Comparison of ENCODE assay signal across 1 cellular context in the genomic region with DNA sequence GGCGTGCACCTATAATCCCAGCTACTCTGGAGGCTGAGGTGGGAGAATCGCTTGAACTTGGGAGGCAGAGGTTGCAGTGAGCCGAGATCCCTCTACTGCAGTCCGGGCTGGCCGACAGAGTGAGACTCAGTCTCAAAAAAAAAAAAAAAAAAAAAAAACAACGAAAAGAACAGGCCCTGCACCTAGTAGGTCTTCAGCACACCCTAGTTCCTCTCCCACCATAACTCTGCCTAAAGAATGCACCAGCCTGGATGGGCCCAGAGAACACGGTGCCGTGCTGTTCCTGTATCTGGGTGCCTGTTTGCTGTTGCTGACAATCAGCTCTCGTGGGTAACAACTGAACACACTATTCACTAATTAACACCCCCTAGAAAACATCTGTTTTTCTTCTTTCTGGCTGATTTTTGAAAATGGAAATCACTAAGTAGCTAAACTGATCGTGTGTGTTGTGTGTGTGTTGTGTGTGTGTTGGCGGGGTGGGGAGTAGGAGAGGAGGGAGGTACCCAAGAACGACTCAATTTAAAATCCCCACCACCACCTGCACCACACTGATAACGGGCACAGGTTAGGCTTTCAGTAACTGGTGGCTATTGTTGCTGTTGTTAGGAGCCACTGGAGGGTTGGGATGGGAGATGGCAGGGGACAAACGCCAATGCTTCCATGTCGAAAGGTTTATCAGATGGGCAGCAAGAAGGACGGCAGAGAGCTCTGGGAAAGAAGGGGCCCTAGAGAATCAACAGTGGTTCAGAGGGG.
TF ChIP-seq lines count a peak whose summit lies in the region.

No MANE protein-coding gene starts in this region.

TF ChIP-seq in GM23338, 12 proteins besides CTCF, POLR2A, EP300 and RAD21 (continued from another document):
- TF ChIP-seq, protein P1, sequence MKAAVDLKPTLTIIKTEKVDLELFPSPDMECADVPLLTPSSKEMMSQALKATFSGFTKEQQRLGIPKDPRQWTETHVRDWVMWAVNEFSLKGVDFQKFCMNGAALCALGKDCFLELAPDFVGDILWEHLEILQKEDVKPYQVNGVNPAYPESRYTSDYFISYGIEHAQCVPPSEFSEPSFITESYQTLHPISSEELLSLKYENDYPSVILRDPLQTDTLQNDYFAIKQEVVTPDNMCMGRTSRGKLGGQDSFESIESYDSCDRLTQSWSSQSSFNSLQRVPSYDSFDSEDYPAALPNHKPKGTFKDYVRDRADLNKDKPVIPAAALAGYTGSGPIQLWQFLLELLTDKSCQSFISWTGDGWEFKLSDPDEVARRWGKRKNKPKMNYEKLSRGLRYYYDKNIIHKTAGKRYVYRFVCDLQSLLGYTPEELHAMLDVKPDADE (IDR thresholded peaks at IDR 0.05) = no peak
- TF ChIP-seq EZH2phosphoT487 (IDR thresholded peaks at IDR 0.05; ENCODE audit: unreplicated experiment) (no peak), ZNF331 (CRISPR knock-in tag; IDR thresholded peaks at IDR 0.05; ENCODE audit: low read depth) (no peak), JUNB (IDR thresholded peaks at IDR 0.05; ENCODE audit: unreplicated experiment) (no peak), ZNF114 (CRISPR knock-in tag; IDR thresholded peaks at IDR 0.05) (no peak)
